32 cellular contexts compared by ENCODE assay signal in genomic region chr6:170063431-170063830, GRCh38.
A peak's percentile ranks its signal among the peaks of the same experiment; 100 is the strongest.
DNase-seq lines count a peak whose midpoint lies in the region; ATAC-seq and TF ChIP-seq lines count a peak whose summit lies in the region.
"Had no signal": no experiment of that assay in that cellular context is flagged by ENCODE, and none has a peak within 500 bp of the region (broad histone marks: within the 10 kb centered on the region; RNA-seq: fewer than 3 reads in every experiment).

No MANE protein-coding gene starts in this region.

- H3K4me3 ChIP-seq in gastroesophageal sphincter, result no peak overlapping the region
- H3K4me3 ChIP-seq: colonic mucosa, heart right ventricle, uterus had no signal

- TF ChIP-seq CTCF in osteocyte (IDR thresholded peaks at IDR 0.05) (no peak), type B pancreatic cell (conservative IDR thresholded peaks at IDR 0.05) (no peak), gastroesophageal sphincter (IDR thresholded peaks at IDR 0.05) (no peak)

- no CpG with 5 or more reads among the region's 16 CpGs for WGBS in gastroesophageal sphincter (ENCODE audit: low coverage in 1 of 2), 2 donors

- no peak overlapping the region for H3K27ac ChIP-seq in gastroesophageal sphincter
- H3K27ac ChIP-seq: colonic mucosa, heart right ventricle, parathyroid adenoma, uterus had no signal

- no peaks in the 10 kb centered on the region for H3K9me3 Mint-ChIP-seq in activated T-cell treated with anti-CD3 and anti-CD28 coated beads, Interleukin-2, amount 50 U/mL, for 24 hours
- H3K9me3 Mint-ChIP-seq in osteocyte (ENCODE audit: unreplicated experiment) (peaks cover 14% of the 10 kb centered on the region), type B pancreatic cell (no peaks in the 10 kb centered on the region)
- H3K9me3 Mint-ChIP-seq: activated CD4-positive, alpha-beta memory T cell treated with anti-CD3 and anti-CD28 coated beads, Interleukin-2, amount 10 ng/mL, durations not matched to agents 7 days and 5 days; activated T-helper 2 cell treated with anti-CD3 and anti-CD28 coated beads, Interferon-gamma antibody, Interleukin-2, Interleukin-4, amounts not matched to agents 10 μg/mL and 5 μg/mL and 100 μg/mL, durations not matched to agents 14 hours and 24 hours and 36 hours; naive thymus-derived CD8-positive, alpha-beta T cell; stimulated activated naive CD8-positive, alpha-beta T cell treated with anti-CD3 and anti-CD28 coated beads, Interleukin-15, Interleukin-2, amounts not matched to agents 100 ng/mL and 50 ng/mL, for 24 hours had no signal

- H3K4me3 Mint-ChIP-seq in activated T-cell treated with anti-CD3 and anti-CD28 coated beads, Interleukin-2, amount 50 U/mL, for 24 hours, result no peak overlapping the region
- H3K4me3 Mint-ChIP-seq in osteocyte (ENCODE audit: unreplicated experiment), result no peak overlapping the region
- H3K4me3 Mint-ChIP-seq in type B pancreatic cell, result no peak overlapping the region
- H3K4me3 Mint-ChIP-seq: activated CD4-positive, alpha-beta memory T cell treated with anti-CD3 and anti-CD28 coated beads, Interleukin-2, amount 10 ng/mL, durations not matched to agents 7 days and 5 days; activated naive CD8-positive, alpha-beta T cell; CD14-positive monocyte; H9; naive thymus-derived CD8-positive, alpha-beta T cell; stimulated activated naive CD8-positive, alpha-beta T cell treated with anti-CD3 and anti-CD28 coated beads, Interleukin-15, Interleukin-2, amounts not matched to agents 100 ng/mL and 50 ng/mL, for 24 hours had no signal

- no peak overlapping the region for H3K27ac Mint-ChIP-seq in activated T-cell treated with anti-CD3 and anti-CD28 coated beads, Interleukin-2, amount 50 U/mL, for 24 hours
- H3K27ac Mint-ChIP-seq in osteocyte (ENCODE audit: unreplicated experiment) (no peak overlapping the region), type B pancreatic cell (no peak overlapping the region)
- H3K27ac Mint-ChIP-seq: activated CD4-positive, alpha-beta memory T cell treated with anti-CD3 and anti-CD28 coated beads, Interleukin-2, amount 10 ng/mL, durations not matched to agents 7 days and 5 days; activated naive CD8-positive, alpha-beta T cell; activated T-helper 2 cell treated with anti-CD3 and anti-CD28 coated beads, Interferon-gamma antibody, Interleukin-2, Interleukin-4, amounts not matched to agents 10 μg/mL and 5 μg/mL and 100 μg/mL, durations not matched to agents 14 hours and 24 hours and 36 hours; H9; naive thymus-derived CD8-positive, alpha-beta T cell; stimulated activated naive CD8-positive, alpha-beta T cell treated with anti-CD3 and anti-CD28 coated beads, Interleukin-15, Interleukin-2, amounts not matched to agents 100 ng/mL and 50 ng/mL, for 24 hours had no signal

- TF ChIP-seq EP300 in gastroesophageal sphincter (IDR thresholded peaks at IDR 0.05), result no peak

- no peak for TF ChIP-seq POLR2A in gastroesophageal sphincter (IDR thresholded peaks at IDR 0.05)

- H3K4me1 Mint-ChIP-seq in activated T-cell treated with anti-CD3 and anti-CD28 coated beads, Interleukin-2, amount 50 U/mL, for 24 hours (ENCODE audit: low read depth), result no peaks in the 10 kb centered on the region
- H3K4me1 Mint-ChIP-seq in osteocyte (ENCODE audit: unreplicated experiment), result no peaks in the 10 kb centered on the region
- peaks cover 4% of the 10 kb centered on the region for H3K4me1 Mint-ChIP-seq in type B pancreatic cell (ENCODE audit: unreplicated experiment)
- H3K4me1 Mint-ChIP-seq: activated CD4-positive, alpha-beta memory T cell treated with anti-CD3 and anti-CD28 coated beads, Interleukin-2, amount 10 ng/mL, durations not matched to agents 7 days and 5 days; CD14-positive monocyte had no signal

- ATAC-seq in HG03460 (IDR thresholded peaks at IDR 0.05; ENCODE audit: unreplicated experiment) (no peak), gastroesophageal sphincter (no peak)
- ATAC-seq: left colon; naive thymus-derived CD8-positive, alpha-beta T cell had no signal

- H3K27me3 Mint-ChIP-seq in activated T-cell treated with anti-CD3 and anti-CD28 coated beads, Interleukin-2, amount 50 U/mL, for 24 hours, result no peaks in the 10 kb centered on the region
- H3K27me3 Mint-ChIP-seq in osteocyte (ENCODE audit: unreplicated experiment), result no peaks in the 10 kb centered on the region
- H3K27me3 Mint-ChIP-seq in type B pancreatic cell, result no peaks in the 10 kb centered on the region
- H3K27me3 Mint-ChIP-seq: activated CD4-positive, alpha-beta memory T cell treated with anti-CD3 and anti-CD28 coated beads, Interleukin-2, amount 10 ng/mL, durations not matched to agents 7 days and 5 days; activated naive CD8-positive, alpha-beta T cell; stimulated activated naive CD8-positive, alpha-beta T cell treated with anti-CD3 and anti-CD28 coated beads, Interleukin-15, Interleukin-2, amounts not matched to agents 100 ng/mL and 50 ng/mL, for 24 hours had no signal

- H3K27me3 ChIP-seq in gastroesophageal sphincter, result peaks cover 5% of the 10 kb centered on the region
- H3K27me3 ChIP-seq: colonic mucosa, uterus had no signal

- H3K36me3 Mint-ChIP-seq in activated T-cell treated with anti-CD3 and anti-CD28 coated beads, Interleukin-2, amount 50 U/mL, for 24 hours (ENCODE audit: low read depth), result no peaks in the 10 kb centered on the region
- H3K36me3 Mint-ChIP-seq in osteocyte (ENCODE audit: unreplicated experiment) (no peaks in the 10 kb centered on the region), type B pancreatic cell (no peaks in the 10 kb centered on the region)
- H3K36me3 Mint-ChIP-seq: activated naive CD8-positive, alpha-beta T cell; CD14-positive monocyte; naive thymus-derived CD8-positive, alpha-beta T cell had no signal

- peak; percentile 12 for DNase-seq in activated T-cell treated with anti-CD3 and anti-CD28 coated beads, Interleukin-2, amount 50 U/mL, for 24 hours
- DNase-seq in activated T-cell treated with anti-CD3 and anti-CD28 coated beads, Interleukin-2, amount 50 U/mL, for 1 hour, result no peak
- peak; percentile 54 for DNase-seq in left kidney (ENCODE audit: low read depth, low spot score)
- DNase-seq in osteocyte (ENCODE audit: extremely low spot score, unreplicated experiment), result peak; percentile 73
- peak; percentile 48 for DNase-seq in type B pancreatic cell (ENCODE audit: extremely low spot score, unreplicated experiment)
- no peak for DNase-seq in activated CD4-positive, alpha-beta T cell treated with anti-CD3 and anti-CD28 coated beads, Interleukin-2, amount 50 U/mL, for 4 hours
- DNase-seq: 8988T; activated CD4-positive, alpha-beta memory T cell treated with anti-CD3 and anti-CD28 coated beads, Interleukin-2, amount 10 ng/mL, durations not matched to agents 7 days and 5 days; activated CD4-positive, CD25-positive, alpha-beta regulatory T cell; anterior cingulate cortex; colonic mucosa; DND-41; effector memory CD4-positive, alpha-beta T cell; erythroblast; H9; NCI-H1092; NCI-H187; NCI-H2227 treated with DMSO at 0.1 percent for 48 hours; NCI-H69; right cardiac atrium; stimulated activated CD4-positive, alpha-beta T cell treated with anti-CD3 and anti-CD28 coated beads, Interleukin-15, amount 100 ng/mL, for 24 hours had no signal

- no peaks in the 10 kb centered on the region for H3K36me3 ChIP-seq in gastroesophageal sphincter
- H3K36me3 ChIP-seq: colonic mucosa, heart right ventricle, uterus had no signal

- H3K4me1 ChIP-seq in gastroesophageal sphincter, result no peaks in the 10 kb centered on the region
- H3K4me1 ChIP-seq: colonic mucosa, heart right ventricle, parathyroid adenoma, uterus had no signal

- no peaks in the 10 kb centered on the region for H3K9me3 ChIP-seq in gastroesophageal sphincter
- H3K9me3 ChIP-seq: colonic mucosa, heart right ventricle, uterus had no signal

Comparison
In these comparisons a context has a peak if more than half of its experiments do, and no peak if none do; other contexts are left out.
1. DNase-seq: peak in activated T-cell treated with anti-CD3 and anti-CD28 coated beads, Interleukin-2, amount 50 U/mL, for 24 hours (single experiment), left kidney (single experiment), osteocyte (single experiment) and type B pancreatic cell (single experiment); none in activated T-cell treated with anti-CD3 and anti-CD28 coated beads, Interleukin-2, amount 50 U/mL, for 1 hour (single experiment) and activated CD4-positive, alpha-beta T cell treated with anti-CD3 and anti-CD28 coated beads, Interleukin-2, amount 50 U/mL, for 4 hours (0 of 2).